Comparison of ENCODE assay signal across 8 cellular contexts in the genomic region with DNA sequence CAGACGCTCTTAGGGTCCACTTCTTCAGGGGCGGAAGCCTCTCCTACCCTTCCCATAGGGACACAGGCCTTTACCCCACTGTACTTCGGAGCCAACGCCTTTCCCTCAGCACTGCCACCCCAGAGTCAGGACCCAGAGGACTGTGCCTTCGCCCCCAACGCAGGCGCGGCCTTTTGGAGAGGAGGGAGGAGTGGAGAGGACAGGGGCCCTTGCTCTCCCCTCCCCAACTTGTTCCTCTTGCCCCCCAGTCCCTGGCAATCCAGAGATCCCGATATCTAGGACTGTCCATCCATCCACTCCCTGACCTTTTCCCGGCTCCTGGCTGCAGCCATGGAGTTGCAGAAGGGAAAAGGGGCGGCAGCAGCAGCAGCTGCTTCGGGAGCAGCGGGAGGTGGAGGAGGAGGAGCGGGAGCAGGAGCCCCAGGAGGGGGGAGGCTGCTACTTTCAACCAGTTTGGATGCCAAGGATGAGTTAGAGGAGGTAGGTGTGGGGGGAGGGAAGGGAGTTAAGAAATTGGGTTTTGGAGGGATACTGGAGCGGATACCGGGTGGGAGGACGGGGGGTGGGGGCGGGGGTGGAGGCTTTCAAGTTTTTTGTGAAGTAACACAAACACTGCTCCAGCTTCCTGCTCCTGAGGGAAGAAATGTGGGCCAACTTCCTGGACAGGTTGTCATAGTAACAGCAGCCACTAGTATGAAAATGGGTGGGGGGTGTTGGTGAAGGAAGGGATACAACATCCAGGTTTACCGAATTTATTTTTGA. TPM values are rescaled to one million over a fixed set of nuclear protein-coding genes. Genes with fewer than 3 reads are reported as not detected.
DNase-seq lines count a peak whose midpoint lies in the region; ATAC-seq and TF ChIP-seq lines count a peak whose summit lies in the region.

No MANE protein-coding gene starts in this region.

- DNase-seq in activated effector memory CD4-positive, alpha-beta T cell treated with anti-CD3 and anti-CD28 coated beads, Interleukin-2, amount 50 U/mL, for 16 hours, result peak; percentile 77
- DNase-seq in activated effector memory CD4-positive, alpha-beta T cell treated with Interleukin-2 at 50 U/mL for 16 hours, result no peak
- DNase-seq in NCI-H510A treated with DMSO at 0.1 percent for 48 hours (lab: John Stamatoyannopoulos, UW), result peak; percentile 35
- no peak for DNase-seq in activated T-cell treated with anti-CD3 and anti-CD28 coated beads, Interleukin-2, amount 50 U/mL, for 24 hours
- DNase-seq in fibroblast of gingiva (ENCODE audit: low read depth), result peak; percentile 40
- peak; percentile 9 for DNase-seq in thoracic aorta (ENCODE audit: low spot score)

- H3K27me3 ChIP-seq in neural cell (ENCODE audit: insufficient read depth, low read depth, low read length) (no peaks in the 10 kb centered on the region), thoracic aorta (replicated peaks; ENCODE audit: insufficient read depth) (no peaks in the 10 kb centered on the region)

- H3K9me2 ChIP-seq in neural cell (ENCODE audit: insufficient read depth, low read length), result no peaks in the 10 kb centered on the region

- TF ChIP-seq RAD21 in neural cell (conservative IDR thresholded peaks at IDR 0.05), result no peak

- H3K4me3 ChIP-seq in neural cell (ENCODE audit: low read length) (peak overlapping the region; percentile 99), thoracic aorta (peak overlapping the region; percentile 100)

- H2AFZ ChIP-seq in neural cell (ENCODE audit: low read depth, low read length), result peak overlapping the region; percentile 90

- H3K27ac ChIP-seq in neural cell (ENCODE audit: low read length) (peak overlapping the region; percentile 91), thoracic aorta (peak overlapping the region; percentile 99 to 100)

- H3K9me3 ChIP-seq in neural cell (ENCODE audit: low read length), result no peaks in the 10 kb centered on the region
- H3K9me3 ChIP-seq in thoracic aorta, result no peaks in the 10 kb centered on the region

- peak overlapping the region; percentile 97 for H3K27ac Mint-ChIP-seq in activated T-cell treated with anti-CD3 and anti-CD28 coated beads, Interleukin-2, amount 50 U/mL, for 24 hours

- peak overlapping the region; percentile 78 for H3K4me2 ChIP-seq in neural cell (ENCODE audit: low read length)

- H3K27me3 Mint-ChIP-seq in activated T-cell treated with anti-CD3 and anti-CD28 coated beads, Interleukin-2, amount 50 U/mL, for 24 hours, result no peaks in the 10 kb centered on the region

- H4K20me1 ChIP-seq in neural cell (ENCODE audit: insufficient read depth), result no peaks in the 10 kb centered on the region

- no peaks in the 10 kb centered on the region for H3K9me3 Mint-ChIP-seq in activated T-cell treated with anti-CD3 and anti-CD28 coated beads, Interleukin-2, amount 50 U/mL, for 24 hours

- H3K36me3 Mint-ChIP-seq in activated T-cell treated with anti-CD3 and anti-CD28 coated beads, Interleukin-2, amount 50 U/mL, for 24 hours (ENCODE audit: low read depth), result peaks cover 41% of the 10 kb centered on the region

- H3K79me2 ChIP-seq in neural cell (replicated peaks; ENCODE audit: insufficient read depth, low read length), result peaks cover 12% of the 10 kb centered on the region

- H3K36me3 ChIP-seq in neural cell (ENCODE audit: insufficient read depth, low read length) (no peaks in the 10 kb centered on the region), thoracic aorta (no peaks in the 10 kb centered on the region)

- no peak for TF ChIP-seq EP300 in neural cell (conservative IDR thresholded peaks at IDR 0.05; ENCODE audit: poor library complexity, severe bottlenecking)

- TF ChIP-seq CTCF in neural cell (IDR thresholded peaks at IDR 0.05; ENCODE audit: poor library complexity, severe bottlenecking), result no peak
- TF ChIP-seq CTCF in thoracic aorta (IDR thresholded peaks at IDR 0.05), result no peak

- H3K4me3 Mint-ChIP-seq in activated T-cell treated with anti-CD3 and anti-CD28 coated beads, Interleukin-2, amount 50 U/mL, for 24 hours, result peak overlapping the region; percentile 93

- H3K9ac ChIP-seq in neural cell (ENCODE audit: low read length), result peak overlapping the region; percentile 97

- no peaks in the 10 kb centered on the region for H3F3A ChIP-seq in neural cell (ENCODE audit: insufficient read depth, low read length, poor library complexity, severe bottlenecking)

- H3K4me1 ChIP-seq in thoracic aorta (ENCODE audit: control insufficient read depth in 1 of 2, low read depth in 2 of 2), result peaks cover 19 to 40% of the 10 kb centered on the region in 2 donors

- H3K4me1 Mint-ChIP-seq in activated T-cell treated with anti-CD3 and anti-CD28 coated beads, Interleukin-2, amount 50 U/mL, for 24 hours (ENCODE audit: low read depth), result peaks cover 37% of the 10 kb centered on the region

- ATAC-seq in thoracic aorta (ENCODE audit: insufficient number of reproducible peaks, low FRiP score, low read depth) (peak; percentile 15), HG02642 (IDR thresholded peaks at IDR 0.05; ENCODE audit: poor library complexity, unreplicated experiment) (no peak)

TF ChIP-seq in neural cell, 6 proteins besides CTCF, POLR2A, EP300 and RAD21:
- TF ChIP-seq EZH2 (IDR thresholded peaks at IDR 0.05; ENCODE audit: borderline replicate concordance, insufficient read depth, low read length, poor library complexity, severe bottlenecking), result no peak
- TF ChIP-seq, protein P1, sequence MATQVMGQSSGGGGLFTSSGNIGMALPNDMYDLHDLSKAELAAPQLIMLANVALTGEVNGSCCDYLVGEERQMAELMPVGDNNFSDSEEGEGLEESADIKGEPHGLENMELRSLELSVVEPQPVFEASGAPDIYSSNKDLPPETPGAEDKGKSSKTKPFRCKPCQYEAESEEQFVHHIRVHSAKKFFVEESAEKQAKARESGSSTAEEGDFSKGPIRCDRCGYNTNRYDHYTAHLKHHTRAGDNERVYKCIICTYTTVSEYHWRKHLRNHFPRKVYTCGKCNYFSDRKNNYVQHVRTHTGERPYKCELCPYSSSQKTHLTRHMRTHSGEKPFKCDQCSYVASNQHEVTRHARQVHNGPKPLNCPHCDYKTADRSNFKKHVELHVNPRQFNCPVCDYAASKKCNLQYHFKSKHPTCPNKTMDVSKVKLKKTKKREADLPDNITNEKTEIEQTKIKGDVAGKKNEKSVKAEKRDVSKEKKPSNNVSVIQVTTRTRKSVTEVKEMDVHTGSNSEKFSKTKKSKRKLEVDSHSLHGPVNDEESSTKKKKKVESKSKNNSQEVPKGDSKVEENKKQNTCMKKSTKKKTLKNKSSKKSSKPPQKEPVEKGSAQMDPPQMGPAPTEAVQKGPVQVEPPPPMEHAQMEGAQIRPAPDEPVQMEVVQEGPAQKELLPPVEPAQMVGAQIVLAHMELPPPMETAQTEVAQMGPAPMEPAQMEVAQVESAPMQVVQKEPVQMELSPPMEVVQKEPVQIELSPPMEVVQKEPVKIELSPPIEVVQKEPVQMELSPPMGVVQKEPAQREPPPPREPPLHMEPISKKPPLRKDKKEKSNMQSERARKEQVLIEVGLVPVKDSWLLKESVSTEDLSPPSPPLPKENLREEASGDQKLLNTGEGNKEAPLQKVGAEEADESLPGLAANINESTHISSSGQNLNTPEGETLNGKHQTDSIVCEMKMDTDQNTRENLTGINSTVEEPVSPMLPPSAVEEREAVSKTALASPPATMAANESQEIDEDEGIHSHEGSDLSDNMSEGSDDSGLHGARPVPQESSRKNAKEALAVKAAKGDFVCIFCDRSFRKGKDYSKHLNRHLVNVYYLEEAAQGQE (IDR thresholded peaks at IDR 0.05; ENCODE audit: borderline replicate concordance), result no peak
- no peak for TF ChIP-seq SMC3 (conservative IDR thresholded peaks at IDR 0.05; ENCODE audit: poor library complexity)
- TF ChIP-seq POLR2AphosphoS5 (IDR thresholded peaks at IDR 0.05), result no peak
- no peak for TF ChIP-seq MXI1 (conservative IDR thresholded peaks at IDR 0.05; ENCODE audit: poor library complexity, severe bottlenecking)
- TF ChIP-seq TAF1 (IDR thresholded peaks at IDR 0.05; ENCODE audit: low read depth), result no peak

RNA-seq across cellular contexts. Expression of a gene that starts 0.6 kb away (rescaled TPM):
- polyA plus RNA-seq in neural cell, result 29.9 and 31.0 TPM in 2 replicates
- polyA minus RNA-seq in neural cell, result 42.9 and 43.3 TPM in 2 replicates
- total RNA-seq in thoracic aorta, result 10 to 100 TPM; 63.8 to 68.8 TPM

RNA-seq across cellular contexts. Expression of a gene that starts 46.7 kb away (rescaled TPM):
- 30.6 and 38.2 TPM in 2 replicates for polyA plus RNA-seq in neural cell
- 9.1 and 11.2 TPM in 2 replicates for polyA minus RNA-seq in neural cell
- total RNA-seq in thoracic aorta, result 100 to 1,000 TPM in 1 of 2 donors, 10 to 100 TPM in 1; 71.7 to 116 TPM

RNA-seq across cellular contexts. Expression of a gene that starts 50.0 kb away (rescaled TPM):
- 0.18 and 0.45 TPM in 2 replicates for polyA plus RNA-seq in neural cell
- polyA minus RNA-seq in neural cell, result 0.46 and 0.73 TPM in 2 replicates
- total RNA-seq in thoracic aorta, result 100 to 1,000 TPM; 279 to 293 TPM

RNA-seq across cellular contexts. Expression of a gene that starts 57.7 kb away (rescaled TPM):
- 383 and 410 TPM in 2 replicates for polyA plus RNA-seq in neural cell
- polyA minus RNA-seq in neural cell, result 271 and 286 TPM in 2 replicates
- 10 to 100 TPM; 75.7 to 81.8 TPM for total RNA-seq in thoracic aorta

Comparison
In these comparisons a context has a peak if more than half of its experiments do, and no peak if none do; other contexts are left out.
1. DNase-seq: peak in activated effector memory CD4-positive, alpha-beta T cell treated with anti-CD3 and anti-CD28 coated beads, Interleukin-2, amount 50 U/mL, for 16 hours (single experiment), NCI-H510A treated with DMSO at 0.1 percent for 48 hours (single experiment), fibroblast of gingiva (single experiment) and thoracic aorta (single experiment); none in activated effector memory CD4-positive, alpha-beta T cell treated with Interleukin-2 at 50 U/mL for 16 hours (single experiment) and activated T-cell treated with anti-CD3 and anti-CD28 coated beads, Interleukin-2, amount 50 U/mL, for 24 hours (single experiment).